In the genomic region with DNA sequence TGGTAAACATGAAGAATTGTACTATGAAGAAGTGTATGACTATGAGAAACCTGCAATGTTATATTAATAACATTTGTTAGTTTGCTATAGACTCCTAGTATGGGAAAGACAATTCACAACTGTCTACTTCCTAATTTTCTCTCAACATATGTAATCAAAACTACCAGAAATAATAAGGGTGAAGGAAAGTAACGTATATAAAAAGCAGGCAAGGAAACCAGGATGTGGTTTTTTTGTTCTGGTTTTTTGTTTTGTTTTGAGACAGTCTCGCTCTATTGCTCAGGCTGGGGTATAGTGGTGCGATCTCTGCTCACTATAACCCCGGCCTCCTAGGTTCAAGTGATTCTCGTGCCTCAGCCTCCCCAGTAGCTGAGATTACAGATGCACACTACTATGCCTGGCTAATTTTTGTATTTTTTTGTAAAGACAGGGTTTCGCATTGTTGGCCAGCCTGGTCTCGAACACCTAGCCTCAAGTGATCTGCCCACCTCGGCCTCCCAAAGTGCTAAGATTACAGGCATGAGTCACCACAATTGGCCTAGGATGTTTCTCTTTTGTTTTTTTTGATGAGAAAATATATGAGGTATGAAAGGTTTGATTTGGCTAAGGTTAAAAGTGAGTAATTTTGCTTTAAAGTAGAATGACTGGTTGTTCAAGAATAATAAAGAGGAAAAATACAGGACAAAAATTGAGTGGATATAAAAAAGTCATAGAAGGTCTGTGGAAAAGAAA, we compare ENCODE assay signal across 13 cellular contexts.
DNase-seq lines count a peak whose midpoint lies in the region; ATAC-seq and TF ChIP-seq lines count a peak whose summit lies in the region.
"Had no signal": no experiment of that assay in that cellular context is flagged by ENCODE, and none has a peak within 500 bp of the region (broad histone marks: within the 10 kb centered on the region; RNA-seq: fewer than 3 reads in every experiment).

No MANE protein-coding gene starts in this region.

- POLR2A ChIA-PET in activated CD4-positive, alpha-beta memory T cell treated with anti-CD3 and anti-CD28 coated beads for 36 hours (lab: Charles Lee), result no interaction called here
- POLR2A ChIA-PET in activated CD4-positive, alpha-beta memory T cell treated with anti-CD3 and anti-CD28 coated beads, Interleukin-2, amount 10 ng/mL, durations not matched to agents 7 days and 5 days (lab: Charles Lee), result no interaction called here

- no peaks in the 10 kb centered on the region for H3K27me3 Mint-ChIP-seq in activated CD4-positive, alpha-beta memory T cell treated with anti-CD3 and anti-CD28 coated beads for 36 hours
- H3K27me3 Mint-ChIP-seq in activated CD4-positive, alpha-beta memory T cell treated with anti-CD3 and anti-CD28 coated beads, Interleukin-2, amount 10 ng/mL, durations not matched to agents 7 days and 5 days, result no peaks in the 10 kb centered on the region

- ATAC-seq in GM21526 (IDR thresholded peaks at IDR 0.05; ENCODE audit: low FRiP score, unreplicated experiment), result peak; percentile 69
- peak; percentile 69 for ATAC-seq in HG03442 (IDR thresholded peaks at IDR 0.05; ENCODE audit: unreplicated experiment)

- peaks cover 4% of the 10 kb centered on the region for H3K4me1 Mint-ChIP-seq in activated CD4-positive, alpha-beta memory T cell treated with anti-CD3 and anti-CD28 coated beads for 36 hours (ENCODE audit: low read depth)
- H3K4me1 Mint-ChIP-seq in activated CD4-positive, alpha-beta memory T cell treated with anti-CD3 and anti-CD28 coated beads, Interleukin-2, amount 10 ng/mL, durations not matched to agents 7 days and 5 days, result peaks cover 6% of the 10 kb centered on the region

- no peaks in the 10 kb centered on the region for H3K9me3 Mint-ChIP-seq in activated CD4-positive, alpha-beta memory T cell treated with anti-CD3 and anti-CD28 coated beads for 36 hours
- H3K9me3 Mint-ChIP-seq in activated CD4-positive, alpha-beta memory T cell treated with anti-CD3 and anti-CD28 coated beads, Interleukin-2, amount 10 ng/mL, durations not matched to agents 7 days and 5 days, result no peaks in the 10 kb centered on the region

- TF ChIP-seq CTCF in epithelial cell of esophagus (IDR thresholded peaks at IDR 0.05; ENCODE audit: insufficient read depth, low read depth, low read length, missing control alignments), result no peak

- H3K27ac Mint-ChIP-seq in activated CD4-positive, alpha-beta memory T cell treated with anti-CD3 and anti-CD28 coated beads for 36 hours, result no peak overlapping the region
- H3K27ac Mint-ChIP-seq in activated CD4-positive, alpha-beta memory T cell treated with anti-CD3 and anti-CD28 coated beads, Interleukin-2, amount 10 ng/mL, durations not matched to agents 7 days and 5 days, result no peak overlapping the region

- CTCF ChIA-PET in activated CD4-positive, alpha-beta memory T cell treated with anti-CD3 and anti-CD28 coated beads for 36 hours (lab: Charles Lee), result no interaction called here
- CTCF ChIA-PET in activated CD4-positive, alpha-beta memory T cell treated with anti-CD3 and anti-CD28 coated beads, Interleukin-2, amount 10 ng/mL, durations not matched to agents 7 days and 5 days (lab: Charles Lee), result no interaction called here

- H3K36me3 ChIP-seq in H7 (replicated peaks; ENCODE audit: control insufficient read depth, insufficient read depth, low read length), result no peaks in the 10 kb centered on the region
- H3K36me3 ChIP-seq: cardiac muscle cell, transverse colon had no signal

- DNase-seq in activated CD4-positive, alpha-beta memory T cell treated with anti-CD3 and anti-CD28 coated beads for 36 hours, result peak; percentile 8
- no peak for DNase-seq in activated CD4-positive, alpha-beta memory T cell treated with anti-CD3 and anti-CD28 coated beads, Interleukin-2, amount 10 ng/mL, durations not matched to agents 7 days and 5 days
- peak; percentile 53 for DNase-seq in epithelial cell of esophagus (ENCODE audit: low read depth)
- no peak for DNase-seq in H7
- no peak for DNase-seq in NCI-H187 (lab: John Stamatoyannopoulos, UW)
- DNase-seq in NCI-H1930 (lab: John Stamatoyannopoulos, UW), result no peak
- DNase-seq: ACHN; activated naive CD4-positive, alpha-beta T cell treated with anti-CD3 and anti-CD28 coated beads, Interleukin-2, amount 50 U/mL, for 16 hours; COR-L47; transverse colon had no signal

- no peaks in the 10 kb centered on the region for H3K36me3 Mint-ChIP-seq in activated CD4-positive, alpha-beta memory T cell treated with anti-CD3 and anti-CD28 coated beads for 36 hours
- H3K36me3 Mint-ChIP-seq in activated CD4-positive, alpha-beta memory T cell treated with anti-CD3 and anti-CD28 coated beads, Interleukin-2, amount 10 ng/mL, durations not matched to agents 7 days and 5 days (ENCODE audit: low read depth), result no peaks in the 10 kb centered on the region

- H3K27me3 ChIP-seq in H7 (ENCODE audit: control insufficient read depth, insufficient read depth, low read length), result no peaks in the 10 kb centered on the region
- H3K27me3 ChIP-seq: cardiac muscle cell, transverse colon had no signal

- H3K4me3 Mint-ChIP-seq in activated CD4-positive, alpha-beta memory T cell treated with anti-CD3 and anti-CD28 coated beads for 36 hours, result no peak overlapping the region
- H3K4me3 Mint-ChIP-seq in activated CD4-positive, alpha-beta memory T cell treated with anti-CD3 and anti-CD28 coated beads, Interleukin-2, amount 10 ng/mL, durations not matched to agents 7 days and 5 days, result no peak overlapping the region

- intact Hi-C loops in activated CD4-positive, alpha-beta memory T cell treated with anti-CD3 and anti-CD28 coated beads for 36 hours (cut with micrococcal nuclease), result no loop called here

- H3K4me3 ChIP-seq in epithelial cell of esophagus (ENCODE audit: low read length) (no peak overlapping the region), H7 (ENCODE audit: insufficient read depth, low read depth, low read length) (no peak overlapping the region)
- H3K4me3 ChIP-seq: cardiac muscle cell, transverse colon had no signal

Comparison
In these comparisons a context has a peak if more than half of its experiments do, and no peak if none do; other contexts are left out.
1. DNase-seq: peak in activated CD4-positive, alpha-beta memory T cell treated with anti-CD3 and anti-CD28 coated beads for 36 hours (single experiment) and epithelial cell of esophagus (single experiment); none in activated CD4-positive, alpha-beta memory T cell treated with anti-CD3 and anti-CD28 coated beads, Interleukin-2, amount 10 ng/mL, durations not matched to agents 7 days and 5 days (single experiment), H7 (single experiment), NCI-H187 (0 of 2) and NCI-H1930 (0 of 2).